17 cellular contexts compared by ENCODE assay signal in the genomic region with DNA sequence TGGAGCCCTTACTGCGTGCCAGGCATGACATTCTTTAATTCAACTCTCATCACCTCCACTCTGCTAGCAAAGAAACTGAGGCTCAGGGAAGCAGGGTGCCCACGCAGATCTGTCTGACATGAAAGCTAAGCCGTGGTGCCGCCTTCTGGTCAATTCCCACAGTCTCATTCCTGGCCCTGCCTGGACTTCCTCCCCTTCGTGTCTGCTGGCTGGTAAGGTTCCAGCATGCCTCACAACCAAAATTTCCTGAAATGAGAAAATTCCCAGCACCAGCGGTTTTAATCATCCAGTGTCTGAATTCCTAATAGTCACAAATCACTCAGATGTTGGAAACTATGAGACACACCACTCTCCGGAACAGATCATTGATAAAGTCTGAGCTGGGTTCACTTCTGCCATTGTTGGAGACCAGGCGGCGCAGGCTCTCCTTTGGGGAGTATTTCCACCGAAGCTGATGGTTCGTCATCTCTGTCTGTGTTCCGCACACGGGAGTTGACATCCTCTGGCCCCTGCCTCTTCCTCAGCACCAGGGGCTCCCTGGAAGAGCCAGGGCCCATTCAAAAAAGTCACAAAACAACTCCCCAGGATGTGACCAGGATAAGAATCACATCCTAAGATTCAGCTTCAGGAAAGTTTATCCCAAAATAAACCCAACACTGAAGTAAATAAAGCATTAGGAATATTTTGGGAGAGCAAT.
DNase-seq lines count a peak whose midpoint lies in the region; ATAC-seq and TF ChIP-seq lines count a peak whose summit lies in the region.
"Had no signal": no experiment of that assay in that cellular context is flagged by ENCODE, and none has a peak within 500 bp of the region (broad histone marks: within the 10 kb centered on the region; RNA-seq: fewer than 3 reads in every experiment).

No MANE protein-coding gene starts in this region.

- H3K9ac ChIP-seq in H9 (ENCODE audit: extremely low read depth, insufficient read length, low read length), result no peak overlapping the region
- H3K9ac ChIP-seq: BLaER1 had no signal

- H2BK15ac ChIP-seq in H9 (ENCODE audit: low read depth, low read length), result no peak overlapping the region

- H4K20me1 ChIP-seq in H9 (ENCODE audit: control insufficient read depth, insufficient read depth, insufficient read length), result no peaks in the 10 kb centered on the region
- H4K20me1 ChIP-seq: BLaER1 had no signal

- peak; percentile 57 for DNase-seq in GM04503 (ENCODE audit: low read depth)
- no peak for DNase-seq in esophagus muscularis mucosa (ENCODE audit: extremely low spot score)
- DNase-seq in right lobe of liver, result peak in 2 of 3 donors; percentile 39 to 51
- DNase-seq in HCEC 1CT, result no peak
- no peak for DNase-seq in activated CD8-positive, alpha-beta T cell treated with anti-CD3 and anti-CD28 coated beads for 36 hours
- DNase-seq in H9, result no peak
- no peak for DNase-seq in RPMI8226
- DNase-seq: activated CD4-positive, alpha-beta memory T cell treated with anti-CD3 and anti-CD28 coated beads, Interleukin-2, amount 10 ng/mL, durations not matched to agents 7 days and 5 days; activated gamma-delta T cell; DMS79; effector memory CD8-positive, alpha-beta T cell; NCI-H2107; SIG-M5; transverse colon had no signal

- no peak overlapping the region for H4K5ac ChIP-seq in H9 (ENCODE audit: insufficient read length, low read depth, low read length)

- no peak overlapping the region for H2BK120ac ChIP-seq in H9 (ENCODE audit: low read depth, low read length, poor library complexity, severe bottlenecking)

- H3K36me3 ChIP-seq in esophagus muscularis mucosa, result no peaks in the 10 kb centered on the region
- no peaks in the 10 kb centered on the region for H3K36me3 ChIP-seq in right lobe of liver
- H3K36me3 ChIP-seq: BLaER1, transverse colon had no signal

- CTCF ChIA-PET in activated CD8-positive, alpha-beta T cell treated with anti-CD3 and anti-CD28 coated beads for 36 hours (lab: Charles Lee), result no interaction called here

- H3T11ph ChIP-seq in H9 (ENCODE audit: low read length), result no peak overlapping the region

- H3K9me3 ChIP-seq in esophagus muscularis mucosa (no peaks in the 10 kb centered on the region), right lobe of liver (no peaks in the 10 kb centered on the region), H9 (ENCODE audit: control insufficient read depth, low read depth, low read length) (no peaks in the 10 kb centered on the region)
- H3K9me3 ChIP-seq: BLaER1, transverse colon had no signal

- no peaks in the 10 kb centered on the region for H3K27me3 Mint-ChIP-seq in activated CD8-positive, alpha-beta T cell treated with anti-CD3 and anti-CD28 coated beads for 36 hours
- H3K27me3 Mint-ChIP-seq in H9 (ENCODE audit: low read depth), result peaks cover 3% of the 10 kb centered on the region; the same call in 1 of the 2 replicates
- H3K27me3 Mint-ChIP-seq: activated CD4-positive, alpha-beta memory T cell treated with anti-CD3 and anti-CD28 coated beads, Interleukin-2, amount 10 ng/mL, durations not matched to agents 7 days and 5 days had no signal

- no peak overlapping the region for H3K14ac ChIP-seq in H9 (ENCODE audit: insufficient read depth, low read length)

- peak in 2 of 3 experiments; percentile 5 to 23 for TF ChIP-seq CTCF in esophagus muscularis mucosa (IDR thresholded peaks at IDR 0.05)
- TF ChIP-seq CTCF in right lobe of liver (IDR thresholded peaks at IDR 0.05), result peak in 3 of 4 donors; percentile 12 to 24 (median 22)
- no peak for TF ChIP-seq CTCF in activated CD8-positive, alpha-beta T cell treated with anti-CD3 and anti-CD28 coated beads for 36 hours (IDR thresholded peaks at IDR 0.05)
- no peak for TF ChIP-seq CTCF in H9 (conservative IDR thresholded peaks at IDR 0.05)

- H3K4ac ChIP-seq in H9 (ENCODE audit: low read depth, low read length), result no peak overlapping the region

- no peak overlapping the region for H3K23ac ChIP-seq in H9 (ENCODE audit: insufficient read length, low read depth, low read length)

- H3K79me1 ChIP-seq in H9 (ENCODE audit: insufficient read depth, low read depth, low read length, poor library complexity, severe bottlenecking), result no peaks in the 10 kb centered on the region

- H2BK12ac ChIP-seq in H9 (ENCODE audit: insufficient read length, low read depth, low read length), result no peak overlapping the region

- H2BK5ac ChIP-seq in H9 (ENCODE audit: insufficient read length, low read length), result no peak overlapping the region

- no peaks in the 10 kb centered on the region for H3K4me1 Mint-ChIP-seq in activated CD8-positive, alpha-beta T cell treated with anti-CD3 and anti-CD28 coated beads for 36 hours (ENCODE audit: low read depth)
- H3K4me1 Mint-ChIP-seq in H9, result peaks cover 39 to 41% of the 10 kb centered on the region in 2 experiments
- H3K4me1 Mint-ChIP-seq: activated CD4-positive, alpha-beta memory T cell treated with anti-CD3 and anti-CD28 coated beads, Interleukin-2, amount 10 ng/mL, durations not matched to agents 7 days and 5 days had no signal

- intact Hi-C loops in esophagus muscularis mucosa (cut with DNase I), result no loop called here
- intact Hi-C loops in right lobe of liver (cut with DNase I), result no loop called here
- intact Hi-C loops in activated CD8-positive, alpha-beta T cell treated with anti-CD3 and anti-CD28 coated beads for 36 hours (cut with micrococcal nuclease), result no loop called here

- no peak overlapping the region for H2AK5ac ChIP-seq in H9 (ENCODE audit: insufficient read length, low read length)

- no peak overlapping the region for H2BK20ac ChIP-seq in H9 (ENCODE audit: low read depth, low read length, poor library complexity, severe bottlenecking)

- H3K27me3 ChIP-seq in esophagus muscularis mucosa (no peaks in the 10 kb centered on the region), right lobe of liver (no peaks in the 10 kb centered on the region), H9 (ENCODE audit: insufficient read depth, low read length) (no peaks in the 10 kb centered on the region)
- H3K27me3 ChIP-seq: BLaER1, transverse colon had no signal

- no peak overlapping the region for H2AFZ ChIP-seq in H9 (ENCODE audit: low read length)

- no peak overlapping the region for H3K4me2 ChIP-seq in H9 (ENCODE audit: insufficient read depth, insufficient read length, low read length)
- H3K4me2 ChIP-seq: BLaER1 had no signal

- H3K4me1 ChIP-seq in esophagus muscularis mucosa (peaks cover 0 to 6% (median 2%) of the 10 kb centered on the region in 4 donors), right lobe of liver (peaks cover 0 to 52% (median 22%) of the 10 kb centered on the region in 4 donors), H9 (ENCODE audit: insufficient read depth, low read length) (no peaks in the 10 kb centered on the region)
- H3K4me1 ChIP-seq: BLaER1 had no signal

- H3K18ac ChIP-seq in H9 (ENCODE audit: insufficient read length, low read depth, low read length), result no peak overlapping the region

- no peaks in the 10 kb centered on the region for H3K23me2 ChIP-seq in H9 (ENCODE audit: insufficient read length, low read depth, low read length, poor library complexity, severe bottlenecking)

- no peak for TF ChIP-seq POLR2A in esophagus muscularis mucosa (IDR thresholded peaks at IDR 0.05; ENCODE audit: low read depth)
- TF ChIP-seq POLR2A in right lobe of liver (IDR thresholded peaks at IDR 0.05), result no peak

- no peak overlapping the region for H3K4me3 Mint-ChIP-seq in activated CD8-positive, alpha-beta T cell treated with anti-CD3 and anti-CD28 coated beads for 36 hours
- no peak overlapping the region for H3K4me3 Mint-ChIP-seq in H9
- H3K4me3 Mint-ChIP-seq: activated CD4-positive, alpha-beta memory T cell treated with anti-CD3 and anti-CD28 coated beads, Interleukin-2, amount 10 ng/mL, durations not matched to agents 7 days and 5 days; brain; effector memory CD8-positive, alpha-beta T cell had no signal

- POLR2A ChIA-PET in activated CD8-positive, alpha-beta T cell treated with anti-CD3 and anti-CD28 coated beads for 36 hours (lab: Charles Lee), result interaction anchor here (0.9 kb wide), 1 partner anchor 117 kb away, joined by 3 read pairs; no protein-coding TSS in a partner anchor

- H3K79me2 ChIP-seq in H9 (ENCODE audit: insufficient read depth, low read length), result no peaks in the 10 kb centered on the region

- no peak overlapping the region for H4K91ac ChIP-seq in H9 (ENCODE audit: insufficient read length, low read depth, low read length)

- H3K27ac ChIP-seq in esophagus muscularis mucosa (replicated peaks in 1 of 4) (peak overlapping the region in 3 of 4 donors; percentile 6 to 59 (median 13)), right lobe of liver (peak overlapping the region; percentile 58), skin epidermis (peak overlapping the region in 12 of 21 experiments; percentile 3 to 77 (median 56)), H9 (ENCODE audit: insufficient read length, low read depth, low read length) (no peak overlapping the region)
- H3K27ac ChIP-seq: BLaER1, transverse colon had no signal

- no peak overlapping the region for H4K8ac ChIP-seq in H9 (replicated peaks; ENCODE audit: insufficient read length, low read depth, low read length)

- H3K56ac ChIP-seq in H9 (ENCODE audit: insufficient read length, low read depth, low read length), result no peak overlapping the region

- peak in 3 of 4 donors; percentile 1 to 12 (median 6) for ATAC-seq in right lobe of liver
- no peak for ATAC-seq in activated CD8-positive, alpha-beta T cell treated with anti-CD3 and anti-CD28 coated beads for 36 hours
- ATAC-seq: effector memory CD8-positive, alpha-beta T cell had no signal

- H3K36me3 Mint-ChIP-seq in activated CD8-positive, alpha-beta T cell treated with anti-CD3 and anti-CD28 coated beads for 36 hours (ENCODE audit: low read depth), result no peaks in the 10 kb centered on the region
- peaks cover 0 to 8% (median 0%) of the 10 kb centered on the region in 3 experiments; a peak in 1 of 7 replicates for H3K36me3 Mint-ChIP-seq in H9 (ENCODE audit: insufficient read depth in 1 of 3, low read depth in 3 of 3)

- H3K9me3 Mint-ChIP-seq in activated CD8-positive, alpha-beta T cell treated with anti-CD3 and anti-CD28 coated beads for 36 hours, result no peaks in the 10 kb centered on the region
- H3K9me3 Mint-ChIP-seq in H9, result peaks cover 0 to 5% of the 10 kb centered on the region in 2 experiments; a peak in 1 of 5 replicates
- H3K9me3 Mint-ChIP-seq: activated CD4-positive, alpha-beta memory T cell treated with anti-CD3 and anti-CD28 coated beads, Interleukin-2, amount 10 ng/mL, durations not matched to agents 7 days and 5 days had no signal

- H3K4me3 ChIP-seq in esophagus muscularis mucosa, result no peak overlapping the region
- H3K4me3 ChIP-seq in right lobe of liver, result no peak overlapping the region
- H3K4me3 ChIP-seq in skin epidermis, result no peak overlapping the region
- H3K4me3 ChIP-seq: BLaER1, transverse colon had no signal

- no peak overlapping the region for H3K27ac Mint-ChIP-seq in activated CD8-positive, alpha-beta T cell treated with anti-CD3 and anti-CD28 coated beads for 36 hours
- no peak overlapping the region for H3K27ac Mint-ChIP-seq in H9
- H3K27ac Mint-ChIP-seq: activated CD4-positive, alpha-beta memory T cell treated with anti-CD3 and anti-CD28 coated beads, Interleukin-2, amount 10 ng/mL, durations not matched to agents 7 days and 5 days; effector memory CD8-positive, alpha-beta T cell had no signal

- TF ChIP-seq EP300 in esophagus muscularis mucosa (IDR thresholded peaks at IDR 0.05), result no peak

- WGBS in esophagus muscularis mucosa, result 86% methylated on average over 13 of the region's 13 CpGs
- 43% methylated on average over 9 of the region's 13 CpGs for WGBS in right lobe of liver (ENCODE audit: insufficient coverage, low coverage, low lambda C conversion rate, missing lambda C conversion rate)
- WGBS in H9 (ENCODE audit: extremely low coverage, insufficient read length, low lambda C conversion rate), result no CpG with 5 or more reads among the region's 13 CpGs

Comparison
In these comparisons a context has a peak if more than half of its experiments do, and no peak if none do; other contexts are left out.
1. DNase-seq: peak in GM04503 (single experiment) and right lobe of liver (2 of 3); none in esophagus muscularis mucosa (single experiment), HCEC 1CT (single experiment), activated CD8-positive, alpha-beta T cell treated with anti-CD3 and anti-CD28 coated beads for 36 hours (single experiment), H9 (single experiment) and RPMI8226 (single experiment).
2. CTCF ChIP-seq: peak in esophagus muscularis mucosa (2 of 3) and right lobe of liver (3 of 4); none in activated CD8-positive, alpha-beta T cell treated with anti-CD3 and anti-CD28 coated beads for 36 hours (single experiment) and H9 (single experiment).